Comparison of ENCODE assay signal across 1 cellular context in genomic region chr16:2970563-2970962, GRCh38.
TF ChIP-seq lines count a peak whose summit lies in the region.

No MANE protein-coding gene starts in this region.

TF ChIP-seq in SK-N-SH treated with all-trans-retinoic acid at 6 μM for 48 hours, 23 proteins besides CTCF, POLR2A, EP300 and RAD21 (continued from another document):
- TF ChIP-seq, protein P1, sequence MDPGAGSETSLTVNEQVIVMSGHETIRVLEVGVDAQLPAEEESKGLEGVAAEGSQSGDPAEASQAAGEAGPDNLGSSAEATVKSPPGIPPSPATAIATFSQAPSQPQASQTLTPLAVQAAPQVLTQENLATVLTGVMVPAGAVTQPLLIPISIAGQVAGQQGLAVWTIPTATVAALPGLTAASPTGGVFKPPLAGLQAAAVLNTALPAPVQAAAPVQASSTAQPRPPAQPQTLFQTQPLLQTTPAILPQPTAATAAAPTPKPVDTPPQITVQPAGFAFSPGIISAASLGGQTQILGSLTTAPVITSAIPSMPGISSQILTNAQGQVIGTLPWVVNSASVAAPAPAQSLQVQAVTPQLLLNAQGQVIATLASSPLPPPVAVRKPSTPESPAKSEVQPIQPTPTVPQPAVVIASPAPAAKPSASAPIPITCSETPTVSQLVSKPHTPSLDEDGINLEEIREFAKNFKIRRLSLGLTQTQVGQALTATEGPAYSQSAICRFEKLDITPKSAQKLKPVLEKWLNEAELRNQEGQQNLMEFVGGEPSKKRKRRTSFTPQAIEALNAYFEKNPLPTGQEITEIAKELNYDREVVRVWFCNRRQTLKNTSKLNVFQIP (CRISPR knock-in tag; IDR thresholded peaks at IDR 0.05; ENCODE audit: borderline replicate concordance, low read depth): no peak
- TF ChIP-seq SNAI2 (CRISPR knock-in tag; IDR thresholded peaks at IDR 0.05) (no peak), PPARA (CRISPR knock-in tag; IDR thresholded peaks at IDR 0.05; ENCODE audit: borderline replicate concordance) (no peak), ZFP30 (CRISPR knock-in tag; IDR thresholded peaks at IDR 0.05) (no peak)
